In the genomic region with DNA sequence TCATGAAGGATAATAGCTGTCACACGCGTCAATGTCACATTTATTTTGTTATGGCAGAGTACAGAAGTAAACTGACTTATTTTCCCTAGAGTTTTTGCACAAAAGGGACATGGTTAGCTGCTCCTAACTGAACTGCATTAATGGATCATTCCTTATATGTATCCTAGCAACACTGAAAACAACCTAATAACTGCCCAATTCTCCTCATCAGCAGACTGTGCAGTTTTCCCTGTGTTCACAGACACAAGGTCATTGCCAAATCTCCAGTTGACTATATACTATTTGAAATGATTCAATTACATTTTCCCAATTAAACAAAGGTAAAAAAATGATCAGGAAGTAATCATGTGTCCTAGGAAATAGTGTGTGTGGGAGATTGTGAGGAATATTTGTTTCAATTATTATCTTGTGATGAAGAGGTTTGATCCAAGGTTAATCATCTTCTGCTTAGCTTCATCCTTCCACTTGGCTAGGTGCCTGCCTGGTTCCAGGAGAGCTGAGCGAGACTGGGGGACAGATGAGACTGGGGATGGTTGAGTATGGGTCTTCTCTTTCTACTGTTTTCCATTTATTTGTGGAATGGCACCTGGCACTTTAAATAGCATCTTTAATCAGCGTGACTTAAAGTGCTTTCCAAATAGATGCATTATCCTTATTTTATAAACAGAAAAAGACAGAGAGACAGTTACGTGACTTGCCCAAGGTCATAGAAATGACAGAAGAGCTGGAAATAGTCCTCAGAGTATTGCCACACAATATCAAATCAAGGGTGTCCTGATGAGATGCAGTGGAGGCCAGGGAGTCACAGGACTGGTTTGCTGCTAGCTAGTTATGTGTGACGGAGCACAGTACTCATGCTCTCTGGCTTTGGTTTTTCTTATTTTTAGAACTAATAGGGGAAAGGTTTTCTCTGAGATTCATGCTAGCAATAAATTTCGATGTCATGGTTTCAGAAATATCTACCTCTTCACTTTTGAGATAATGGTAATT, we compare ENCODE assay signal across 14 cellular contexts.
DNase-seq lines count a peak whose midpoint lies in the region; TF ChIP-seq lines count a peak whose summit lies in the region.
"Had no signal": no experiment of that assay in that cellular context is flagged by ENCODE, and none has a peak within 500 bp of the region (broad histone marks: within the 10 kb centered on the region; RNA-seq: fewer than 3 reads in every experiment).

No MANE protein-coding gene starts in this region.

- H3K9me3 Mint-ChIP-seq in glutamatergic neuron (ENCODE audit: unreplicated experiment), result no peaks in the 10 kb centered on the region
- H3K9me3 Mint-ChIP-seq in MCF 10A (ENCODE audit: unreplicated experiment), result no peaks in the 10 kb centered on the region
- H3K9me3 Mint-ChIP-seq: H9 had no signal

- intact Hi-C loops in MCF 10A (cut with micrococcal nuclease), result no loop called here

- H3K36me3 Mint-ChIP-seq in glutamatergic neuron (ENCODE audit: unreplicated experiment) (peaks cover 4% of the 10 kb centered on the region), MCF 10A (ENCODE audit: insufficient read depth, unreplicated experiment) (no peaks in the 10 kb centered on the region)

- peak overlapping the region; percentile 69 for H3K27ac Mint-ChIP-seq in glutamatergic neuron (ENCODE audit: unreplicated experiment)
- no peak overlapping the region for H3K27ac Mint-ChIP-seq in MCF 10A (ENCODE audit: low read depth, unreplicated experiment)
- H3K27ac Mint-ChIP-seq: H9 had no signal

- no peak for TF ChIP-seq CTCF in glutamatergic neuron (IDR thresholded peaks at IDR 0.05; ENCODE audit: partially characterized antibody, unreplicated experiment)
- no peak for TF ChIP-seq CTCF in MCF 10A (IDR thresholded peaks at IDR 0.05; ENCODE audit: unreplicated experiment)

- H3K27me3 Mint-ChIP-seq in glutamatergic neuron (ENCODE audit: unreplicated experiment), result no peaks in the 10 kb centered on the region
- H3K27me3 Mint-ChIP-seq in MCF 10A (ENCODE audit: insufficient read depth, unreplicated experiment), result no peaks in the 10 kb centered on the region

- POLR2A ChIA-PET in MCF 10A (lab: Yijun Ruan, JAX), result interaction anchor here (0.7 kb wide), 1 partner anchor 12 kb away, joined by 3 read pairs; no protein-coding TSS in a partner anchor

- CTCF ChIA-PET in MCF 10A (lab: Yijun Ruan, JAX), result interaction anchor here (1.3 to 3.0 kb wide), 3 partner anchors 8 to 176 kb away, joined by 3 to 18 read pairs (median 4); no protein-coding TSS in a partner anchor

- H3K4me3 Mint-ChIP-seq in glutamatergic neuron (ENCODE audit: unreplicated experiment) (peak overlapping the region; percentile 30), MCF 10A (ENCODE audit: unreplicated experiment) (no peak overlapping the region)
- H3K4me3 Mint-ChIP-seq: H9 had no signal

- DNase-seq in NCI-H2227 treated with DMSO at 0.1 percent for 48 hours (lab: John Stamatoyannopoulos, UW), result peak; percentile 18
- DNase-seq in NCI-H2227 (lab: John Stamatoyannopoulos, UW; ENCODE audit: unreplicated experiment), result no peak
- DNase-seq in NCI-H446 treated with DMSO at 0.1 percent for 48 hours (lab: John Stamatoyannopoulos, UW), result peak; percentile 48
- DNase-seq in glutamatergic neuron, result no peak
- DNase-seq in renal cortical epithelial cell (ENCODE audit: low read depth), result peak; percentile 22
- DNase-seq in MCF 10A (ENCODE audit: unreplicated experiment), result no peak
- no peak for DNase-seq in activated CD8-positive, alpha-beta memory T cell treated with anti-CD3 and anti-CD28 coated beads, Interleukin-2, amount 50 U/mL, for 48 hours
- DNase-seq: AML-193, Caco-2, DMS79 treated with DMSO at 0.1 percent for 48 hours, H9, MG63, NCI-H2107, NCI-H526 had no signal

- H3K4me1 Mint-ChIP-seq in glutamatergic neuron (ENCODE audit: low read depth, unreplicated experiment), result peaks cover 4% of the 10 kb centered on the region
- H3K4me1 Mint-ChIP-seq in MCF 10A (ENCODE audit: insufficient read depth, unreplicated experiment), result no peaks in the 10 kb centered on the region

- BruUV-seq in MCF 10A (replicated peaks; lab: Mats Ljungman, UMichigan), result no TSS peak

Comparison
In these comparisons a context has a peak if more than half of its experiments do, and no peak if none do; other contexts are left out.
1. DNase-seq: peak in NCI-H2227 treated with DMSO at 0.1 percent for 48 hours (single experiment), NCI-H446 treated with DMSO at 0.1 percent for 48 hours (single experiment) and renal cortical epithelial cell (single experiment); none in NCI-H2227 (single experiment), glutamatergic neuron (single experiment), MCF 10A (single experiment) and activated CD8-positive, alpha-beta memory T cell treated with anti-CD3 and anti-CD28 coated beads, Interleukin-2, amount 50 U/mL, for 48 hours (single experiment).